ENCODE assay signal across 7 cellular contexts in genomic region chr1:109790735-109791494, GRCh38.
DNase-seq lines count a peak whose midpoint lies in the region; ATAC-seq lines count a peak whose summit lies in the region.

No MANE protein-coding gene starts in this region.

- H3K4me1 ChIP-seq in muscle layer of duodenum (ENCODE audit: control insufficient read depth in 1 of 2, insufficient read depth in 2 of 2, low read length in 2 of 2) = peaks cover 33 to 49% of the 10 kb centered on the region in 2 donors

- no peaks in the 10 kb centered on the region for H3K36me3 ChIP-seq in muscle layer of duodenum (ENCODE audit: control insufficient read depth in 1 of 2, insufficient read depth in 2 of 2, low read length in 2 of 2)

- peaks cover 35% of the 10 kb centered on the region for H3K27me3 Mint-ChIP-seq in dendritic cell treated with granulocyte-macrophage colony-stimulating factor and Interleukin-4, amounts not matched to agents 40 ng/mL and 50 ng/mL, for 4 days

- peaks cover 57% of the 10 kb centered on the region for H3K4me1 Mint-ChIP-seq in dendritic cell treated with granulocyte-macrophage colony-stimulating factor and Interleukin-4, amounts not matched to agents 40 ng/mL and 50 ng/mL, for 4 days (ENCODE audit: low read depth)

- peak in 48 of 76 experiments; percentile 14 to 71 (median 46) for DNase-seq in HUDEP-2 (lab: John Stamatoyannopoulos, UW; ENCODE audit: unreplicated experiment in 76 of 76)
- DNase-seq in activated CD4-positive, alpha-beta T cell treated with anti-CD3 and anti-CD28 coated beads for 24 hours (ENCODE audit: low read depth in 2 of 2) = peak; percentile 52 to 66
- DNase-seq in stimulated activated naive CD8-positive, alpha-beta T cell treated with anti-CD3 and anti-CD28 coated beads, Interleukin-15, Interleukin-2, amounts not matched to agents 100 U/mL and 50 U/mL, for 24 hours = peak; percentile 87
- no peak for DNase-seq in NCI-H2081 treated with DMSO at 0.1 percent for 48 hours (lab: John Stamatoyannopoulos, UW)

- ATAC-seq in GM19351 (IDR thresholded peaks at IDR 0.05; ENCODE audit: unreplicated experiment) = peak; percentile 77
- peak; percentile 94 for ATAC-seq in stimulated activated naive CD8-positive, alpha-beta T cell treated with anti-CD3 and anti-CD28 coated beads, Interleukin-15, Interleukin-2, amounts not matched to agents 100 U/mL and 50 U/mL, for 24 hours

- no peaks in the 10 kb centered on the region for H3K9me3 Mint-ChIP-seq in dendritic cell treated with granulocyte-macrophage colony-stimulating factor and Interleukin-4, amounts not matched to agents 40 ng/mL and 50 ng/mL, for 4 days

- H3K27ac ChIP-seq in muscle layer of duodenum (ENCODE audit: low read length) = peak overlapping the region; percentile 14

- H3K9me3 ChIP-seq in muscle layer of duodenum (ENCODE audit: control insufficient read depth in 1 of 2, low read length in 2 of 2) = no peaks in the 10 kb centered on the region

- H3K27ac Mint-ChIP-seq in dendritic cell treated with granulocyte-macrophage colony-stimulating factor and Interleukin-4, amounts not matched to agents 40 ng/mL and 50 ng/mL, for 4 days = peak overlapping the region; percentile 16

- no peak overlapping the region for H3K4me3 ChIP-seq in muscle layer of duodenum (ENCODE audit: low read depth in 1 of 2, low read length in 2 of 2)

- H3K36me3 Mint-ChIP-seq in dendritic cell treated with granulocyte-macrophage colony-stimulating factor and Interleukin-4, amounts not matched to agents 40 ng/mL and 50 ng/mL, for 4 days (ENCODE audit: low read depth) = no peaks in the 10 kb centered on the region

- no peak overlapping the region for H3K4me3 Mint-ChIP-seq in dendritic cell treated with granulocyte-macrophage colony-stimulating factor and Interleukin-4, amounts not matched to agents 40 ng/mL and 50 ng/mL, for 4 days

- intact Hi-C loops in dendritic cell treated with granulocyte-macrophage colony-stimulating factor and Interleukin-4, amounts not matched to agents 40 ng/mL and 50 ng/mL, for 4 days (cut with micrococcal nuclease) = no loop called here

- no peaks in the 10 kb centered on the region for H3K27me3 ChIP-seq in muscle layer of duodenum (ENCODE audit: low read depth, low read length)
